Comparison of ENCODE assay signal across 8 cellular contexts in genomic region chr18:35950628-35950982, GRCh38.
DNase-seq lines count a peak whose midpoint lies in the region; ATAC-seq and TF ChIP-seq lines count a peak whose summit lies in the region.

No MANE protein-coding gene starts in this region.

- H3K4me3 ChIP-seq in Loucy (ENCODE audit: low read length, poor library complexity, severe bottlenecking) (no peak overlapping the region), neutrophil (ENCODE audit: low read depth in 1 of 2, low read length in 1 of 2) (peak overlapping the region; percentile 57 to 76)

- no peak overlapping the region for H3K9ac ChIP-seq in Loucy (ENCODE audit: low read depth, low read length, poor library complexity, severe bottlenecking)

- H3K36me3 Mint-ChIP-seq in CD14-positive monocyte, result no peaks in the 10 kb centered on the region
- H3K36me3 Mint-ChIP-seq in effector memory CD8-positive, alpha-beta T cell (ENCODE audit: insufficient read depth), result peaks cover 4% of the 10 kb centered on the region

- no peak for ATAC-seq in effector memory CD8-positive, alpha-beta T cell (replicated peaks)
- no peak for ATAC-seq in HG03432 (IDR thresholded peaks at IDR 0.05; ENCODE audit: unreplicated experiment)

- H3K27ac Mint-ChIP-seq in CD14-positive monocyte, result no peak overlapping the region
- H3K27ac Mint-ChIP-seq in effector memory CD8-positive, alpha-beta T cell, result no peak overlapping the region

- no peak overlapping the region for H2AFZ ChIP-seq in Loucy (ENCODE audit: low read length)

- intact Hi-C loops in CD14-positive monocyte (cut with micrococcal nuclease), result loop anchor here (2.0 to 5.0 kb wide), 3 partner anchors 192 to 563 kb away; no protein-coding TSS in a partner anchor

- H3K9me2 ChIP-seq in Loucy (replicated peaks; ENCODE audit: low read depth, low read length), result no peaks in the 10 kb centered on the region

- H3K4me1 ChIP-seq in Loucy (ENCODE audit: insufficient read depth, low read length, poor library complexity, severe bottlenecking) (no peaks in the 10 kb centered on the region), neutrophil (ENCODE audit: control insufficient read depth in 1 of 2, insufficient read depth in 1 of 2, low read depth in 1 of 2, low read length in 1 of 2) (peaks cover 7 to 10% of the 10 kb centered on the region in 2 experiments)

- no peak overlapping the region for H3K27ac ChIP-seq in neutrophil

- H3K27me3 Mint-ChIP-seq in CD14-positive monocyte (ENCODE audit: low read depth in 3 of 3), result peaks cover 7 to 28% (median 13%) of the 10 kb centered on the region in 3 donors
- H3K27me3 Mint-ChIP-seq in effector memory CD8-positive, alpha-beta T cell, result peaks cover 33 to 44% of the 10 kb centered on the region in 2 donors

- H3F3A ChIP-seq in Loucy (ENCODE audit: low read depth), result no peaks in the 10 kb centered on the region

- H3K4me1 Mint-ChIP-seq in CD14-positive monocyte, result peaks cover 9% of the 10 kb centered on the region
- H3K4me1 Mint-ChIP-seq in effector memory CD8-positive, alpha-beta T cell (ENCODE audit: low read depth in 2 of 2), result peaks cover 4 to 7% of the 10 kb centered on the region in 2 donors

- H3K4me2 ChIP-seq in Loucy (ENCODE audit: low read depth, low read length, poor library complexity, severe bottlenecking), result no peak overlapping the region

- peaks cover 0 to 7% (median 0%) of the 10 kb centered on the region in 7 donors for H3K9me3 Mint-ChIP-seq in CD14-positive monocyte
- no peaks in the 10 kb centered on the region for H3K9me3 Mint-ChIP-seq in effector memory CD8-positive, alpha-beta T cell

- H3K4me3 Mint-ChIP-seq in CD14-positive monocyte, result peak overlapping the region in 1 of 2 donors; percentile 77
- H3K4me3 Mint-ChIP-seq in effector memory CD8-positive, alpha-beta T cell, result peak overlapping the region; percentile 83 to 88

- peak; percentile 61 for TF ChIP-seq CTCF in CD14-positive monocyte (IDR thresholded peaks at IDR 0.05)
- TF ChIP-seq CTCF in Loucy (conservative IDR thresholded peaks at IDR 0.05; ENCODE audit: low read length), result peak; percentile 6; the same call in 1 of the 2 replicates
- no peak for TF ChIP-seq CTCF in neutrophil (IDR thresholded peaks at IDR 0.05)

- DNase-seq in CD14-positive monocyte (ENCODE audit: low spot score) (no peak), midbrain (lab: John Stamatoyannopoulos, UW) (no peak), Ammon's horn (ENCODE audit: low spot score) (no peak)
- no peak for DNase-seq in effector memory CD8-positive, alpha-beta T cell
- no peak for DNase-seq in activated CD4-positive, CD25-positive, alpha-beta regulatory T cell (lab: John Stamatoyannopoulos, UW)

- no peaks in the 10 kb centered on the region for H3K79me2 ChIP-seq in Loucy (ENCODE audit: insufficient read depth, low read length)

- no peaks in the 10 kb centered on the region for H4K20me1 ChIP-seq in Loucy (ENCODE audit: insufficient read depth, low read length, poor library complexity, severe bottlenecking)

- H3K27me3 ChIP-seq in Loucy (ENCODE audit: insufficient read depth, low read length, poor library complexity, severe bottlenecking), result no peaks in the 10 kb centered on the region
- H3K27me3 ChIP-seq in neutrophil, result peaks cover 27% of the 10 kb centered on the region

- H3K36me3 ChIP-seq in Loucy (ENCODE audit: insufficient read depth, low read length) (no peaks in the 10 kb centered on the region), neutrophil (no peaks in the 10 kb centered on the region)

- H3K9me3 ChIP-seq in Loucy (ENCODE audit: insufficient read depth, low read depth, low read length) (no peaks in the 10 kb centered on the region), neutrophil (no peaks in the 10 kb centered on the region)
